In the genomic region with DNA sequence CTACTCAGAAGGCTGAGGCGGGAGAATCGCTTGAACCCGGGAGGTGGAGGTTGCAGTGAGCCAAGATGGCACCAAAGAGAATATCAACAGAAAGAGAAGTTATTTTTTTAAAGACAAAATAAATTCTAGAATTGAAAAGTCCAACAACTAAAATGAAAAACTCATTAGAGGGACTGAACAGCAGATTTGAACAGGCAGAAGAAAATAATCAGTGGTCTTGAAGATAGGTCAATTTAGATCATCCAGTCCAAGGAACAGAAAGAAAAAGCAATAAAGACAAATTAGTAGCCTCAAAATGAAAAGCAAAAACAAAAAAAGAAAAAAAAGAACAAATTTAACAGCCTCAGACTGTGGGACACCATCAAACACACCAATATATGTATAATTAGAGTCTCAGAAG, we compare ENCODE assay signal across 35 cellular contexts. TPM values are rescaled to one million over a fixed set of nuclear protein-coding genes. Genes with fewer than 3 reads are reported as not detected.
"Had no signal": no experiment of that assay in that cellular context is flagged by ENCODE, and none has a peak within 500 bp of the region (broad histone marks: within the 10 kb centered on the region; RNA-seq: fewer than 3 reads in every experiment).

No MANE protein-coding gene starts in this region.

- H3K4me3 ChIP-seq: ascending aorta, cardiac muscle cell, colonic mucosa, SJSA1 had no signal

- H3K9me3 Mint-ChIP-seq: central memory CD8-positive, alpha-beta T cell had no signal

- H3K27me3 ChIP-seq: ascending aorta, cardiac muscle cell, colonic mucosa, SJSA1 had no signal

- H3K36me3 ChIP-seq: colonic mucosa had no signal

- ATAC-seq: activated CD4-positive, alpha-beta T cell treated with anti-CD3 and anti-CD28 coated beads for 36 hours; activated CD4-positive, CD25-positive, alpha-beta regulatory T cell treated with anti-CD3 and anti-CD28 coated beads, Interleukin-2, amount 50 U/mL, for 24 hours; Panc1; WTC11 had no signal

- H3K27ac ChIP-seq: ascending aorta, cardiac muscle cell, colonic mucosa, SJSA1 had no signal

- H3K4me1 ChIP-seq: colonic mucosa had no signal

- H3K4me2 ChIP-seq: SK-N-SH had no signal

- H3K27me3 Mint-ChIP-seq: activated CD4-positive, alpha-beta T cell treated with anti-CD3 and anti-CD28 coated beads for 36 hours; activated CD4-positive, alpha-beta T cell treated with anti-CD3 and anti-CD28 coated beads, Interleukin-2, amount 10 ng/mL, durations not matched to agents 7 days and 5 days; activated CD8-positive, alpha-beta memory T cell treated with anti-CD3 and anti-CD28 coated beads, Interleukin-2, amount 10 ng/mL, durations not matched to agents 7 days and 5 days; activated naive CD8-positive, alpha-beta T cell; central memory CD8-positive, alpha-beta T cell had no signal

- H3K27ac Mint-ChIP-seq: activated T-helper 2 cell treated with anti-CD3 and anti-CD28 coated beads, Interferon-gamma antibody, Interleukin-2, Interleukin-4, amounts not matched to agents 10 μg/mL and 5 μg/mL and 100 μg/mL, durations not matched to agents 14 hours and 24 hours and 36 hours; T-helper 1 cell treated with Interleukin-12 subunit alpha and Interleukin-12 subunit beta and Interleukin-4 antibody, amounts not matched to agents 30 μg/mL and 1 μg/mL, for 36 hours; WTC11 had no signal

- H3K9ac ChIP-seq: SK-N-SH had no signal

- FAIRE-seq: TTC549 had no signal

- DNase-seq: activated CD4-positive, alpha-beta T cell treated with anti-CD3 and anti-CD28 coated beads for 36 hours; activated CD4-positive, alpha-beta T cell treated with anti-CD3 and anti-CD28 coated beads, Interleukin-2, amount 10 ng/mL, durations not matched to agents 7 days and 5 days; activated CD4-positive, alpha-beta T cell treated with anti-CD3 and anti-CD28 coated beads, Interleukin-2, amount 50 U/mL, for 48 hours; activated CD8-positive, alpha-beta memory T cell treated with anti-CD3 and anti-CD28 coated beads for 24 hours; activated CD8-positive, alpha-beta memory T cell treated with anti-CD3 and anti-CD28 coated beads, Interleukin-2, amount 10 ng/mL, durations not matched to agents 7 days and 5 days; activated CD8-positive, alpha-beta memory T cell treated with anti-CD3 and anti-CD28 coated beads, Interleukin-2, amount 50 U/mL, for 48 hours; activated gamma-delta T cell; activated naive CD4-positive, alpha-beta T cell treated with Interleukin-2 at 50 U/mL for 16 hours; activated T-cell treated with anti-CD3 and anti-CD28 coated beads, Interleukin-2, amount 50 U/mL, for 1 hour; amygdala; colonic mucosa; NCI-H1105; NCI-H1417 treated with DMSO at 0.1 percent for 48 hours; NCI-H1694; NCI-H1930; NCI-H2081 treated with DMSO at 0.1 percent for 48 hours; NCI-H226; NCI-H446 treated with DMSO at 0.1 percent for 48 hours; NCI-H524; NCI-H69; NCI-H82; SHP77 treated with DMSO at 0.1 percent for 48 hours; SK-N-SH had no signal

- H3K4me3 Mint-ChIP-seq: activated CD4-positive, alpha-beta T cell treated with anti-CD3 and anti-CD28 coated beads for 36 hours; activated CD8-positive, alpha-beta memory T cell treated with anti-CD3 and anti-CD28 coated beads, Interleukin-2, amount 10 ng/mL, durations not matched to agents 7 days and 5 days; activated naive CD8-positive, alpha-beta T cell; central memory CD8-positive, alpha-beta T cell; T-helper 1 cell treated with Interleukin-12 subunit alpha and Interleukin-12 subunit beta and Interleukin-4 antibody, amounts not matched to agents 30 μg/mL and 1 μg/mL, for 36 hours; WTC11 had no signal

- H3K9me3 ChIP-seq: colonic mucosa, SJSA1 had no signal

RNA-seq across cellular contexts. Expression of a gene that starts 32.3 kb away (rescaled TPM):
- total RNA-seq: activated CD4-positive, alpha-beta T cell treated with anti-CD3 and anti-CD28 coated beads for 36 hours; activated CD4-positive, alpha-beta T cell treated with anti-CD3 and anti-CD28 coated beads, Interleukin-2, amount 10 ng/mL, durations not matched to agents 7 days and 5 days; activated T-helper 2 cell treated with anti-CD3 and anti-CD28 coated beads, Interferon-gamma antibody, Interleukin-2, Interleukin-4, amounts not matched to agents 10 μg/mL and 5 μg/mL and 100 μg/mL, durations not matched to agents 14 hours and 24 hours and 36 hours; MCF 10A; SJSA1; WTC11 had no signal
